In genomic region chr16:4244254-4244812, GRCh38 we compare ENCODE assay signal across 1 cellular context.
TF ChIP-seq lines count a peak whose summit lies in the region.

No MANE protein-coding gene starts in this region.

TF ChIP-seq in SK-N-SH treated with all-trans-retinoic acid at 6 μM for 48 hours, 23 proteins besides CTCF, POLR2A, EP300 and RAD21 (continued from another document):
- TF ChIP-seq TOX (CRISPR knock-in tag; IDR thresholded peaks at IDR 0.05; ENCODE audit: borderline replicate concordance) (no peak), ZNF70 (CRISPR knock-in tag; IDR thresholded peaks at IDR 0.05) (no peak), GLIS3 (CRISPR knock-in tag; IDR thresholded peaks at IDR 0.05) (no peak), ZFP3 (CRISPR knock-in tag; IDR thresholded peaks at IDR 0.05) (no peak), TSHZ2 (CRISPR knock-in tag; IDR thresholded peaks at IDR 0.05) (no peak), ZNF8 (CRISPR knock-in tag; IDR thresholded peaks at IDR 0.05) (no peak), ZNF565 (CRISPR knock-in tag; conservative IDR thresholded peaks at IDR 0.05; ENCODE audit: low read depth) (no peak), ZFP30 (CRISPR knock-in tag; IDR thresholded peaks at IDR 0.05) (no peak), TCF4 (CRISPR knock-in tag; IDR thresholded peaks at IDR 0.05; ENCODE audit: borderline replicate concordance) (no peak)
